ENCODE assay signal across 1 cellular context in genomic region chr2:226649871-226650660, GRCh38.
TF ChIP-seq lines count a peak whose summit lies in the region.

No MANE protein-coding gene starts in this region.

TF ChIP-seq in HepG2, 621 proteins besides CTCF, POLR2A, EP300 and RAD21 (continued from another document and continues in another):
- TF ChIP-seq IRF9 (CRISPR knock-in tag; IDR thresholded peaks at IDR 0.05; ENCODE audit: borderline replicate concordance): peak; percentile 67; the same call in 1 of the 2 replicates
- TF ChIP-seq CHD2 (IDR thresholded peaks at IDR 0.05; ENCODE audit: low read depth, low read length): no peak
- TF ChIP-seq PITX1 (CRISPR knock-in tag; IDR thresholded peaks at IDR 0.05): peak; percentile 81; the same call in 1 of the 2 replicates
- no peak for TF ChIP-seq ZNF589 (CRISPR knock-in tag; conservative IDR thresholded peaks at IDR 0.05)
- 0 out of 2 replicates have a peak, but pooled peaks have one; percentile 21 for TF ChIP-seq KDM1A (CRISPR knock-in tag; IDR thresholded peaks at IDR 0.05)
- peak; percentile 83; the same call in 1 of the 2 replicates for TF ChIP-seq PHF21A (CRISPR knock-in tag; IDR thresholded peaks at IDR 0.05)
- TF ChIP-seq CEBPG (CRISPR knock-in tag; IDR thresholded peaks at IDR 0.05): peak; percentile 75
- 0 out of 2 replicates have a peak, but pooled peaks have one; percentile 23 for TF ChIP-seq MYNN (CRISPR knock-in tag; IDR thresholded peaks at IDR 0.05; ENCODE audit: low read depth)
- TF ChIP-seq ZNF572 (CRISPR knock-in tag; IDR thresholded peaks at IDR 0.05): 0 out of 2 replicates have a peak, but pooled peaks have one; percentile 16
- TF ChIP-seq ZSCAN21 (CRISPR knock-in tag; IDR thresholded peaks at IDR 0.05; ENCODE audit: borderline replicate concordance): peak; percentile 88
- no peak for TF ChIP-seq RELA (CRISPR knock-in tag; IDR thresholded peaks at IDR 0.05)
- no peak for TF ChIP-seq TCF7L2 (IDR thresholded peaks at IDR 0.05; ENCODE audit: low read depth, low read length)
- peak; percentile 89 for TF ChIP-seq ZNF687 (CRISPR knock-in tag; IDR thresholded peaks at IDR 0.05)
- peak; percentile 26; the same call in 1 of the 2 replicates for TF ChIP-seq RERE (CRISPR knock-in tag; IDR thresholded peaks at IDR 0.05; ENCODE audit: low read depth)
- TF ChIP-seq ZNF816 (CRISPR knock-in tag; IDR thresholded peaks at IDR 0.05; ENCODE audit: borderline replicate concordance): peak; percentile 22; the same call in 1 of the 2 replicates
- TF ChIP-seq ZNF766 (CRISPR knock-in tag; IDR thresholded peaks at IDR 0.05; ENCODE audit: borderline replicate concordance): peak; percentile 74; the same call in 1 of the 2 replicates
- TF ChIP-seq XBP1 (CRISPR knock-in tag; IDR thresholded peaks at IDR 0.05): peak; percentile 90; the same call in 1 of the 2 replicates
- peak; percentile 96 for TF ChIP-seq ZNF331 (CRISPR knock-in tag; IDR thresholded peaks at IDR 0.05)
- TF ChIP-seq FOXO4 (CRISPR knock-in tag; conservative IDR thresholded peaks at IDR 0.05): no peak
- peak; percentile 77 for TF ChIP-seq MEIS2 (CRISPR knock-in tag; IDR thresholded peaks at IDR 0.05)
- no peak for TF ChIP-seq ZNF549 (CRISPR knock-in tag; IDR thresholded peaks at IDR 0.05)
- TF ChIP-seq ESRRA (CRISPR knock-in tag; IDR thresholded peaks at IDR 0.05; ENCODE audit: low read depth): no peak
- TF ChIP-seq HOMEZ (CRISPR knock-in tag; IDR thresholded peaks at IDR 0.05; ENCODE audit: low read depth): peak; percentile 100
- TF ChIP-seq NFYC (CRISPR knock-in tag; IDR thresholded peaks at IDR 0.05): peak; percentile 25; the same call in 1 of the 2 replicates
- peak; percentile 99 for TF ChIP-seq CBX5 (CRISPR knock-in tag; IDR thresholded peaks at IDR 0.05; ENCODE audit: borderline replicate concordance)
- TF ChIP-seq ZNF615 (CRISPR knock-in tag; IDR thresholded peaks at IDR 0.05; ENCODE audit: borderline replicate concordance): peak; percentile 45
- no peak for TF ChIP-seq IKZF4 (CRISPR knock-in tag; IDR thresholded peaks at IDR 0.05; ENCODE audit: borderline replicate concordance, low read depth, not compliant biosample characterization)
- peak; percentile 86; the same call in 1 of the 2 replicates for TF ChIP-seq HOXD1 (CRISPR knock-in tag; IDR thresholded peaks at IDR 0.05)
- TF ChIP-seq BATF2 (CRISPR knock-in tag; IDR thresholded peaks at IDR 0.05): no peak
- peak; percentile 33; the same call in 1 of the 2 replicates for TF ChIP-seq ZIK1 (CRISPR knock-in tag; IDR thresholded peaks at IDR 0.05; ENCODE audit: borderline replicate concordance, low read depth)
- TF ChIP-seq PBX3 (CRISPR knock-in tag; IDR thresholded peaks at IDR 0.05; ENCODE audit: borderline replicate concordance): peak; percentile 25; the same call in 1 of the 2 replicates
- peak; percentile 84 for TF ChIP-seq ZMYM3 (CRISPR knock-in tag; IDR thresholded peaks at IDR 0.05)
- peak; percentile 33; the same call in 1 of the 2 replicates for TF ChIP-seq ZNF121 (CRISPR knock-in tag; IDR thresholded peaks at IDR 0.05)
- no peak for TF ChIP-seq FUBP1 (CRISPR knock-in tag; IDR thresholded peaks at IDR 0.05; ENCODE audit: borderline replicate concordance)
- TF ChIP-seq CCAR2 (optimal IDR thresholded peaks at IDR 0.05; ENCODE audit: low read depth, low read length): no peak
- TF ChIP-seq ZBTB20 (CRISPR knock-in tag; IDR thresholded peaks at IDR 0.05; ENCODE audit: borderline replicate concordance, low read depth): peak; percentile 87; the same call in 1 of the 2 replicates
- TF ChIP-seq YY1 (IDR thresholded peaks at IDR 0.05; ENCODE audit: insufficient read depth, insufficient replicate concordance, low read depth, low read length): no peak
- TF ChIP-seq ARHGAP35 (CRISPR knock-in tag; IDR thresholded peaks at IDR 0.05; ENCODE audit: borderline replicate concordance): no peak
- TF ChIP-seq ZNF788 (CRISPR knock-in tag; IDR thresholded peaks at IDR 0.05; ENCODE audit: borderline replicate concordance): peak; percentile 94; the same call in 1 of the 2 replicates
- peak; percentile 94 for TF ChIP-seq ZNF232 (CRISPR knock-in tag; IDR thresholded peaks at IDR 0.05; ENCODE audit: borderline replicate concordance)
- TF ChIP-seq ZNF292 (CRISPR knock-in tag; IDR thresholded peaks at IDR 0.05; ENCODE audit: borderline replicate concordance, low read depth): peak; percentile 87
- TF ChIP-seq GABPB1 (CRISPR knock-in tag; IDR thresholded peaks at IDR 0.05): peak; percentile 80
- peak; percentile 52 for TF ChIP-seq ISL2 (CRISPR knock-in tag; IDR thresholded peaks at IDR 0.05)
- TF ChIP-seq SMC3 (IDR thresholded peaks at IDR 0.05; ENCODE audit: low read length): peak; percentile 41; the same call in 1 of the 2 replicates
- TF ChIP-seq STAT5B (CRISPR knock-in tag; IDR thresholded peaks at IDR 0.05): no peak
- peak; percentile 32; the same call in 1 of the 2 replicates for TF ChIP-seq SP140L (CRISPR knock-in tag; IDR thresholded peaks at IDR 0.05; ENCODE audit: borderline replicate concordance)
